ENCODE assay signal across 34 cellular contexts in genomic region chr20:21018576-21018975, GRCh38.
"Had no signal": no experiment of that assay in that cellular context is flagged by ENCODE, and none has a peak within 500 bp of the region (broad histone marks: within the 10 kb centered on the region; RNA-seq: fewer than 3 reads in every experiment).

No MANE protein-coding gene starts in this region.

- H3K9me3 Mint-ChIP-seq: activated B cell treated with CpG ODN at 0.5 μM for 24 hours; activated CD4-positive, alpha-beta memory T cell treated with anti-CD3 and anti-CD28 coated beads for 36 hours; activated CD4-positive, alpha-beta T cell treated with anti-CD3 and anti-CD28 coated beads, Interleukin-2, amount 10 ng/mL, durations not matched to agents 24 days and 14 days; activated CD8-positive, alpha-beta T cell treated with anti-CD3 and anti-CD28 coated beads for 36 hours; activated naive CD4-positive, alpha-beta T cell treated with anti-CD3 and anti-CD28 coated beads for 36 hours; activated naive CD4-positive, alpha-beta T cell treated with anti-CD3 and anti-CD28 coated beads, Interleukin-2, amount 50 U/mL, for 72 hours; activated naive CD8-positive, alpha-beta T cell treated with anti-CD3 and anti-CD28 coated beads for 36 hours; activated T-cell treated with anti-CD3 and anti-CD28 coated beads, Interleukin-2, amount 50 U/mL, for 4 hours; activated T-cell treated with anti-CD3 and anti-CD28 coated beads, Interleukin-2, amount 50 U/mL, for 72 hours; activated T-helper 1 cell treated with anti-CD3 and anti-CD28 coated beads, Interleukin-12 subunit alpha, Interleukin-12 subunit beta, Interleukin-2, Interleukin-4 antibody, amounts not matched to agents 30 ng/mL and 10 ng/mL and 1 ng/mL, durations not matched to agents 14 hours and 24 hours and 36 hours; activated T-helper 17 cell treated with anti-CD3 and anti-CD28 coated beads, Interleukin-2, amount 50 U/mL, for 72 hours; T-helper 1 cell treated with Interleukin-12 subunit alpha and Interleukin-12 subunit beta and Interleukin-4 antibody, amounts not matched to agents 30 μg/mL and 1 μg/mL, for 36 hours; T-helper 2 cell treated with Interferon-gamma antibody and Interleukin-4, amounts not matched to agents 5 μg/mL and 100 μg/mL, for 36 hours had no signal

- H3K4me1 ChIP-seq: adrenal gland, ascending aorta, breast epithelium had no signal

- H3K27ac ChIP-seq: adrenal gland, ascending aorta, brain microvascular endothelial cell, breast epithelium, VCaP had no signal

- ATAC-seq: activated CD8-positive, alpha-beta T cell treated with anti-CD3 and anti-CD28 coated beads for 36 hours; activated naive CD4-positive, alpha-beta T cell treated with anti-CD3 and anti-CD28 coated beads, Interleukin-2, amount 50 U/mL, for 72 hours; activated T-cell treated with anti-CD3 and anti-CD28 coated beads, Interleukin-2, amount 50 U/mL, for 4 hours; activated T-cell treated with anti-CD3 and anti-CD28 coated beads, Interleukin-2, amount 50 U/mL, for 72 hours; activated T-helper 17 cell treated with anti-CD3 and anti-CD28 coated beads, Interleukin-2, amount 50 U/mL, for 72 hours had no signal

- H3K27ac Mint-ChIP-seq: activated B cell treated with CpG ODN at 0.5 μM for 24 hours; activated CD4-positive, alpha-beta memory T cell treated with anti-CD3 and anti-CD28 coated beads for 36 hours; activated CD4-positive, alpha-beta T cell treated with anti-CD3 and anti-CD28 coated beads, Interleukin-2, amount 10 ng/mL, durations not matched to agents 24 days and 14 days; activated CD8-positive, alpha-beta T cell treated with anti-CD3 and anti-CD28 coated beads for 36 hours; activated naive CD4-positive, alpha-beta T cell treated with anti-CD3 and anti-CD28 coated beads for 36 hours; activated naive CD4-positive, alpha-beta T cell treated with anti-CD3 and anti-CD28 coated beads, Interleukin-2, amount 50 U/mL, for 72 hours; activated naive CD8-positive, alpha-beta T cell treated with anti-CD3 and anti-CD28 coated beads for 36 hours; activated T-cell treated with anti-CD3 and anti-CD28 coated beads, Interleukin-2, amount 50 U/mL, for 72 hours; activated T-helper 1 cell treated with anti-CD3 and anti-CD28 coated beads, Interleukin-12 subunit alpha, Interleukin-12 subunit beta, Interleukin-2, Interleukin-4 antibody, amounts not matched to agents 30 ng/mL and 10 ng/mL and 1 ng/mL, durations not matched to agents 14 hours and 24 hours and 36 hours; activated T-helper 17 cell treated with anti-CD3 and anti-CD28 coated beads, Interleukin-2, amount 50 U/mL, for 72 hours; T-helper 1 cell treated with Interleukin-12 subunit alpha and Interleukin-12 subunit beta and Interleukin-4 antibody, amounts not matched to agents 30 μg/mL and 1 μg/mL, for 36 hours; T-helper 2 cell treated with Interferon-gamma antibody and Interleukin-4, amounts not matched to agents 5 μg/mL and 100 μg/mL, for 36 hours had no signal

- H3K36me3 Mint-ChIP-seq: activated CD4-positive, alpha-beta memory T cell treated with anti-CD3 and anti-CD28 coated beads for 36 hours; activated naive CD4-positive, alpha-beta T cell treated with anti-CD3 and anti-CD28 coated beads, Interleukin-2, amount 50 U/mL, for 72 hours; activated naive CD8-positive, alpha-beta T cell treated with anti-CD3 and anti-CD28 coated beads for 36 hours had no signal

- DNase-seq: activated B cell treated with CpG ODN at 0.5 μM for 24 hours; activated CD4-positive, alpha-beta memory T cell treated with anti-CD3 and anti-CD28 coated beads for 36 hours; activated CD4-positive, alpha-beta T cell treated with anti-CD3 and anti-CD28 coated beads for 4 hours; activated CD4-positive, alpha-beta T cell treated with anti-CD3 and anti-CD28 coated beads, Interleukin-2, amount 10 ng/mL, durations not matched to agents 24 days and 14 days; activated CD4-positive, alpha-beta T cell treated with anti-CD3 and anti-CD28 coated beads, Interleukin-2, amount 50 U/mL, for 1 hour; activated CD4-positive, alpha-beta T cell treated with anti-CD3 and anti-CD28 coated beads, Interleukin-2, amount 50 U/mL, for 4 hours; activated CD4-positive, CD25-positive, alpha-beta regulatory T cell treated with anti-CD3 and anti-CD28 coated beads, Interleukin-2, amount 50 U/mL, for 72 hours; activated CD8-positive, alpha-beta memory T cell treated with anti-CD3 and anti-CD28 coated beads, Interleukin-2, amount 50 U/mL, for 4 hours; activated CD8-positive, alpha-beta T cell treated with anti-CD3 and anti-CD28 coated beads for 36 hours; activated effector memory CD4-positive, alpha-beta T cell treated with anti-CD3 and anti-CD28 coated beads, Interleukin-2, amount 50 U/mL, for 16 hours; activated gamma-delta T cell treated with Interleukin-2 at 50 U/mL for 16 hours; activated naive CD4-positive, alpha-beta T cell; activated naive CD4-positive, alpha-beta T cell treated with anti-CD3 and anti-CD28 coated beads for 36 hours; activated naive CD4-positive, alpha-beta T cell treated with anti-CD3 and anti-CD28 coated beads, Interleukin-2, amount 50 U/mL, for 16 hours; activated naive CD8-positive, alpha-beta T cell treated with anti-CD3 and anti-CD28 coated beads for 36 hours; activated T-cell treated with anti-CD3 and anti-CD28 coated beads for 4 hours; activated T-cell treated with anti-CD3 and anti-CD28 coated beads, Interleukin-2, amount 50 U/mL, for 1 hour; activated T-cell treated with anti-CD3 and anti-CD28 coated beads, Interleukin-2, amount 50 U/mL, for 4 hours; activated T-cell treated with anti-CD3 and anti-CD28 coated beads, Interleukin-2, amount 50 U/mL, for 72 hours; adrenal gland; amniotic stem cell; brain microvascular endothelial cell; central memory CD4-positive, alpha-beta T cell; T-helper 1 cell; T-helper 2 cell; T-helper 9 cell had no signal

- H3K4me3 Mint-ChIP-seq: activated B cell treated with CpG ODN at 0.5 μM for 24 hours; activated CD4-positive, alpha-beta memory T cell treated with anti-CD3 and anti-CD28 coated beads for 36 hours; activated CD4-positive, alpha-beta T cell treated with anti-CD3 and anti-CD28 coated beads, Interleukin-2, amount 10 ng/mL, durations not matched to agents 24 days and 14 days; activated CD8-positive, alpha-beta T cell treated with anti-CD3 and anti-CD28 coated beads for 36 hours; activated naive CD4-positive, alpha-beta T cell treated with anti-CD3 and anti-CD28 coated beads for 36 hours; activated naive CD8-positive, alpha-beta T cell treated with anti-CD3 and anti-CD28 coated beads for 36 hours; activated T-cell treated with anti-CD3 and anti-CD28 coated beads, Interleukin-2, amount 50 U/mL, for 4 hours; activated T-cell treated with anti-CD3 and anti-CD28 coated beads, Interleukin-2, amount 50 U/mL, for 72 hours; activated T-helper 1 cell treated with anti-CD3 and anti-CD28 coated beads, Interleukin-12 subunit alpha, Interleukin-12 subunit beta, Interleukin-2, Interleukin-4 antibody, amounts not matched to agents 30 ng/mL and 10 ng/mL and 1 ng/mL, durations not matched to agents 14 hours and 24 hours and 36 hours; activated T-helper 17 cell treated with anti-CD3 and anti-CD28 coated beads, Interleukin-2, amount 50 U/mL, for 72 hours; T-helper 1 cell treated with Interleukin-12 subunit alpha and Interleukin-12 subunit beta and Interleukin-4 antibody, amounts not matched to agents 30 μg/mL and 1 μg/mL, for 36 hours; T-helper 2 cell treated with Interferon-gamma antibody and Interleukin-4, amounts not matched to agents 5 μg/mL and 100 μg/mL, for 36 hours had no signal

- H3K36me3 ChIP-seq: adrenal gland, ascending aorta, brain microvascular endothelial cell, breast epithelium had no signal

- H3K27me3 ChIP-seq: ascending aorta, brain microvascular endothelial cell had no signal

- H3K4me1 Mint-ChIP-seq: activated B cell treated with CpG ODN at 0.5 μM for 24 hours; activated CD4-positive, alpha-beta T cell treated with anti-CD3 and anti-CD28 coated beads, Interleukin-2, amount 10 ng/mL, durations not matched to agents 24 days and 14 days; activated naive CD8-positive, alpha-beta T cell treated with anti-CD3 and anti-CD28 coated beads for 36 hours; activated T-helper 17 cell treated with anti-CD3 and anti-CD28 coated beads, Interleukin-2, amount 50 U/mL, for 72 hours had no signal

- H3K4me3 ChIP-seq: adrenal gland, ascending aorta, breast epithelium had no signal

- H3K9me3 ChIP-seq: adrenal gland, ascending aorta, breast epithelium had no signal
